1 cellular context compared by ENCODE assay signal in genomic region chr5:3392306-3392939, GRCh38.
TF ChIP-seq lines count a peak whose summit lies in the region.

No MANE protein-coding gene starts in this region.

TF ChIP-seq in SK-N-SH treated with all-trans-retinoic acid at 6 μM for 48 hours, 23 proteins besides CTCF, POLR2A, EP300 and RAD21 (continued from another document):
- TF ChIP-seq PATZ1 (CRISPR knock-in tag; IDR thresholded peaks at IDR 0.05; ENCODE audit: borderline replicate concordance) (no peak), OSR1 (CRISPR knock-in tag; IDR thresholded peaks at IDR 0.05) (no peak), CSDC2 (CRISPR knock-in tag; IDR thresholded peaks at IDR 0.05) (no peak), ZFP3 (CRISPR knock-in tag; IDR thresholded peaks at IDR 0.05) (no peak), TSHZ2 (CRISPR knock-in tag; IDR thresholded peaks at IDR 0.05) (no peak), ZNF8 (CRISPR knock-in tag; IDR thresholded peaks at IDR 0.05) (no peak), ZC3H10 (CRISPR knock-in tag; IDR thresholded peaks at IDR 0.05) (no peak), BACH2 (CRISPR knock-in tag; IDR thresholded peaks at IDR 0.05; ENCODE audit: borderline replicate concordance) (no peak), ZNF70 (CRISPR knock-in tag; IDR thresholded peaks at IDR 0.05) (no peak), ZFP30 (CRISPR knock-in tag; IDR thresholded peaks at IDR 0.05) (no peak)
- TF ChIP-seq, protein P1, sequence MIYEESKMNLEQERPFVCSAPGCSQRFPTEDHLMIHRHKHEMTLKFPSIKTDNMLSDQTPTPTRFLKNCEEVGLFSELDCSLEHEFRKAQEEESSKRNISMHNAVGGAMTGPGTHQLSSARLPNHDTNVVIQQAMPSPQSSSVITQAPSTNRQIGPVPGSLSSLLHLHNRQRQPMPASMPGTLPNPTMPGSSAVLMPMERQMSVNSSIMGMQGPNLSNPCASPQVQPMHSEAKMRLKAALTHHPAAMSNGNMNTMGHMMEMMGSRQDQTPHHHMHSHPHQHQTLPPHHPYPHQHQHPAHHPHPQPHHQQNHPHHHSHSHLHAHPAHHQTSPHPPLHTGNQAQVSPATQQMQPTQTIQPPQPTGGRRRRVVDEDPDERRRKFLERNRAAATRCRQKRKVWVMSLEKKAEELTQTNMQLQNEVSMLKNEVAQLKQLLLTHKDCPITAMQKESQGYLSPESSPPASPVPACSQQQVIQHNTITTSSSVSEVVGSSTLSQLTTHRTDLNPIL (CRISPR knock-in tag; IDR thresholded peaks at IDR 0.05; ENCODE audit: low read depth) = no peak
